Comparison of ENCODE assay signal across 8 cellular contexts in the genomic region with DNA sequence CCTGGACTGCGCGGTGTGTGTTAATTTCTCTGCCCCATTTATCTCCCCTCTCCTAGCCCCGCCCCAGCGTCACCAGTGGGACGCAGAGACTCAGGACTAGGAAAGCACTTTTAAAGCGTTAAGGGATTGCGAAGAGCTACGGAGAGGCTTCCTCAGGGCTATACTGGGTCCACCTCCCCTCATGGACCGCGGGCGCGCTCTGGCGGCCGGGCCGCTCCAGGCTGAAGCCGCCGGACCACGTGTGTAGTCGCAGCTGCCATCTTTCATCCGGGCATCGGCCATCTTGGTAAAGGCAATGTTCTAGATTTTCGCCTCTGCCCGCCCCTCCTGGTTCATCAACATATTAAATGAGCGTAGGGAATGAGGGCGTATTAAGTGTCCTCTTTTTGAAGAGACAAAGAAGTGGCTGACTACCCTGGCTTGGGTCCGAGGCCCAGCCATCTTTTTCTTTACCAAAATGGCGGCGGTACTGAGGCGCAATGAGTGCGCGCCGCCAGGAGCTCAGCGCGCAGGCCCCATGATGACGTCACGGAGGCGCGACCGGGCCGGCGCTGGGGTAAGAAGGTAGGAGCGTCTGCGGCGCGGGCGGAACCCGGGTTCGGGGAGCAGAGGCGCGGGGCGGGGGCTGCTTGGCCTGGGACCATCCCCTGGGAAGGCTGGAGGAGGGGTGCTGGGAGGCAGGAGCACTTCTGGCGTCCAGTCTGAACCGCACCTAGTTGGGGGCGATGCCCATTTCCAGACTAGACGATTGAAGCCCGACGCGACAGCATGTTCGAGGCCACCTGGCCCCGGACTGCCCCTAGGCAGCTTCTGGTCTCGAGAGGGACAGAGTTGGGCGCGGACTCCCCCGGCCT. TPM values are rescaled to one million over a fixed set of nuclear protein-coding genes. Genes with fewer than 3 reads are reported as not detected.
DNase-seq lines count a peak whose midpoint lies in the region; ATAC-seq and TF ChIP-seq lines count a peak whose summit lies in the region.

A gene with protein sequence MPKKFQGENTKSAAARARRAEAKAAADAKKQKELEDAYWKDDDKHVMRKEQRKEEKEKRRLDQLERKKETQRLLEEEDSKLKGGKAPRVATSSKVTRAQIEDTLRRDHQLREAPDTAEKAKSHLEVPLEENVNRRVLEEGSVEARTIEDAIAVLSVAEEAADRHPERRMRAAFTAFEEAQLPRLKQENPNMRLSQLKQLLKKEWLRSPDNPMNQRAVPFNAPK (plus strand): TSS at position 531 of the 854 bp plus-strand sequence. CDS start 3,406 bp downstream, outside the sequence.

- H3K9me3 Mint-ChIP-seq in dendritic cell treated with granulocyte-macrophage colony-stimulating factor and Interleukin-4, amounts not matched to agents 40 ng/mL and 50 ng/mL, for 4 days = no peaks in the 10 kb centered on the region

- H3K27me3 ChIP-seq in liver (ENCODE audit: control insufficient read depth in 4 of 4, insufficient read depth in 4 of 4, low read length in 3 of 4) = no peaks in the 10 kb centered on the region

- H3K36me3 Mint-ChIP-seq in dendritic cell treated with granulocyte-macrophage colony-stimulating factor and Interleukin-4, amounts not matched to agents 40 ng/mL and 50 ng/mL, for 4 days (ENCODE audit: low read depth) = peaks cover 21% of the 10 kb centered on the region

- H3K27ac ChIP-seq in liver (ENCODE audit: low read depth in 1 of 2, low read length in 2 of 2) = peak within 1 kb of the TSS; percentile 79 to 85

- TF ChIP-seq RAD21 in liver (IDR thresholded peaks at IDR 0.05) = peak; percentile 87 to 90

- H3K4me1 ChIP-seq in liver (ENCODE audit: control insufficient read depth in 4 of 4, insufficient read depth in 4 of 4, low read length in 3 of 4) = peaks cover 4 to 19% (median 10%) of the 10 kb centered on the region in 4 donors

- peak; percentile 96 for DNase-seq in CD1c-positive myeloid dendritic cell (ENCODE audit: extremely low spot score)
- DNase-seq in NCI-H526 treated with DMSO at 0.1 percent for 48 hours (lab: John Stamatoyannopoulos, UW) = peak; percentile 82
- peak; percentile 91 for DNase-seq in activated CD4-positive, alpha-beta T cell treated with anti-CD3 and anti-CD28 coated beads, Interleukin-2, amount 50 U/mL, for 1 hour
- DNase-seq in stimulated activated CD4-positive, alpha-beta T cell treated with anti-CD3 and anti-CD28 coated beads, Interleukin-4, amount 100 ng/mL, for 1 hour = peak; percentile 91

- H3K27me3 Mint-ChIP-seq in dendritic cell treated with granulocyte-macrophage colony-stimulating factor and Interleukin-4, amounts not matched to agents 40 ng/mL and 50 ng/mL, for 4 days = peaks cover 7% of the 10 kb centered on the region

- H3K9me3 ChIP-seq in liver (ENCODE audit: control insufficient read depth in 4 of 4, low read length in 3 of 4) = no peaks in the 10 kb centered on the region

- intact Hi-C loops in dendritic cell treated with granulocyte-macrophage colony-stimulating factor and Interleukin-4, amounts not matched to agents 40 ng/mL and 50 ng/mL, for 4 days (cut with micrococcal nuclease) = loop anchor here (1.0 kb wide), 1 partner anchor 73 kb away; the partner anchor contains the start of gene RPL18A

- ATAC-seq in GM19324 (IDR thresholded peaks at IDR 0.05; ENCODE audit: low FRiP score, unreplicated experiment) = peak; percentile 93
- peak; percentile 65 for ATAC-seq in HG03460 (IDR thresholded peaks at IDR 0.05; ENCODE audit: unreplicated experiment)

- peak; percentile 88 for TF ChIP-seq CTCF in liver (IDR thresholded peaks at IDR 0.05; ENCODE audit: low read depth, low read length, missing input control)

- peak within 1 kb of the TSS; percentile 89 for H3K4me3 Mint-ChIP-seq in dendritic cell treated with granulocyte-macrophage colony-stimulating factor and Interleukin-4, amounts not matched to agents 40 ng/mL and 50 ng/mL, for 4 days

- peak within 1 kb of the TSS; percentile 77 to 78 for H3K9ac ChIP-seq in liver (ENCODE audit: low read depth in 1 of 2, low read length in 2 of 2)

- WGBS in liver = under 1% methylated on average over 64 of the region's 64 CpGs

- H3K4me1 Mint-ChIP-seq in dendritic cell treated with granulocyte-macrophage colony-stimulating factor and Interleukin-4, amounts not matched to agents 40 ng/mL and 50 ng/mL, for 4 days (ENCODE audit: low read depth) = peaks cover 23% of the 10 kb centered on the region

- peaks cover 0 to 5% (median 2%) of the 10 kb centered on the region in 4 donors for H3K36me3 ChIP-seq in liver (ENCODE audit: control insufficient read depth in 4 of 4, insufficient read depth in 3 of 4, low read depth in 1 of 4, low read length in 3 of 4)

- H3K4me3 ChIP-seq in liver (ENCODE audit: low read depth in 1 of 3, low read length in 3 of 3) = peak within 1 kb of the TSS; percentile 71 to 81 (median 76)

- H3K27ac Mint-ChIP-seq in dendritic cell treated with granulocyte-macrophage colony-stimulating factor and Interleukin-4, amounts not matched to agents 40 ng/mL and 50 ng/mL, for 4 days = peak within 1 kb of the TSS; percentile 89

TF ChIP-seq in liver, 16 proteins besides CTCF, POLR2A, EP300 and RAD21:
- TF ChIP-seq EGR1 (IDR thresholded peaks at IDR 0.05; ENCODE audit: low read depth in 2 of 2) (peak in 1 of 2 donors; percentile 16), SP1 (IDR thresholded peaks at IDR 0.05) (peak; percentile 49), ZBTB33 (IDR thresholded peaks at IDR 0.05) (no peak), JUND (IDR thresholded peaks at IDR 0.05) (no peak), NR2F2 (IDR thresholded peaks at IDR 0.05) (no peak), HNF4G (IDR thresholded peaks at IDR 0.05) (no peak), HNF4A (conservative IDR thresholded peaks at IDR 0.05) (peak; percentile 6 to 27), FOXA1 (IDR thresholded peaks at IDR 0.05) (no peak), YY1 (IDR thresholded peaks at IDR 0.05) (peak; percentile 100), TAF1 (conservative IDR thresholded peaks at IDR 0.05) (no peak), GABPA (IDR thresholded peaks at IDR 0.05 in 1 of 2, conservative IDR thresholded peaks at IDR 0.05 in 1 of 2) (peak in 1 of 2 donors; percentile 47), RXRA (IDR thresholded peaks at IDR 0.05) (peak in 1 of 2 donors; percentile 40), MAX (IDR thresholded peaks at IDR 0.05) (peak; percentile 74)
- TF ChIP-seq, protein P1, sequence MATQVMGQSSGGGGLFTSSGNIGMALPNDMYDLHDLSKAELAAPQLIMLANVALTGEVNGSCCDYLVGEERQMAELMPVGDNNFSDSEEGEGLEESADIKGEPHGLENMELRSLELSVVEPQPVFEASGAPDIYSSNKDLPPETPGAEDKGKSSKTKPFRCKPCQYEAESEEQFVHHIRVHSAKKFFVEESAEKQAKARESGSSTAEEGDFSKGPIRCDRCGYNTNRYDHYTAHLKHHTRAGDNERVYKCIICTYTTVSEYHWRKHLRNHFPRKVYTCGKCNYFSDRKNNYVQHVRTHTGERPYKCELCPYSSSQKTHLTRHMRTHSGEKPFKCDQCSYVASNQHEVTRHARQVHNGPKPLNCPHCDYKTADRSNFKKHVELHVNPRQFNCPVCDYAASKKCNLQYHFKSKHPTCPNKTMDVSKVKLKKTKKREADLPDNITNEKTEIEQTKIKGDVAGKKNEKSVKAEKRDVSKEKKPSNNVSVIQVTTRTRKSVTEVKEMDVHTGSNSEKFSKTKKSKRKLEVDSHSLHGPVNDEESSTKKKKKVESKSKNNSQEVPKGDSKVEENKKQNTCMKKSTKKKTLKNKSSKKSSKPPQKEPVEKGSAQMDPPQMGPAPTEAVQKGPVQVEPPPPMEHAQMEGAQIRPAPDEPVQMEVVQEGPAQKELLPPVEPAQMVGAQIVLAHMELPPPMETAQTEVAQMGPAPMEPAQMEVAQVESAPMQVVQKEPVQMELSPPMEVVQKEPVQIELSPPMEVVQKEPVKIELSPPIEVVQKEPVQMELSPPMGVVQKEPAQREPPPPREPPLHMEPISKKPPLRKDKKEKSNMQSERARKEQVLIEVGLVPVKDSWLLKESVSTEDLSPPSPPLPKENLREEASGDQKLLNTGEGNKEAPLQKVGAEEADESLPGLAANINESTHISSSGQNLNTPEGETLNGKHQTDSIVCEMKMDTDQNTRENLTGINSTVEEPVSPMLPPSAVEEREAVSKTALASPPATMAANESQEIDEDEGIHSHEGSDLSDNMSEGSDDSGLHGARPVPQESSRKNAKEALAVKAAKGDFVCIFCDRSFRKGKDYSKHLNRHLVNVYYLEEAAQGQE (IDR thresholded peaks at IDR 0.05) = no peak

RNA-seq across cellular contexts. Expression of the gene that starts here (rescaled TPM):
- 10 to 100 TPM; 15.8 to 21.1 TPM for total RNA-seq in liver
- polyA plus RNA-seq in liver = 10 to 100 TPM; 43.0 to 59.3 TPM

Comparison
In these comparisons a context has a peak if more than half of its experiments do, and no peak if none do; other contexts are left out.
1. Peak in every context shown above with its lines: DNase-seq, ATAC-seq, H3K4me3 ChIP-seq and H3K27ac ChIP-seq.